9 cellular contexts compared by ENCODE assay signal in the genomic region with DNA sequence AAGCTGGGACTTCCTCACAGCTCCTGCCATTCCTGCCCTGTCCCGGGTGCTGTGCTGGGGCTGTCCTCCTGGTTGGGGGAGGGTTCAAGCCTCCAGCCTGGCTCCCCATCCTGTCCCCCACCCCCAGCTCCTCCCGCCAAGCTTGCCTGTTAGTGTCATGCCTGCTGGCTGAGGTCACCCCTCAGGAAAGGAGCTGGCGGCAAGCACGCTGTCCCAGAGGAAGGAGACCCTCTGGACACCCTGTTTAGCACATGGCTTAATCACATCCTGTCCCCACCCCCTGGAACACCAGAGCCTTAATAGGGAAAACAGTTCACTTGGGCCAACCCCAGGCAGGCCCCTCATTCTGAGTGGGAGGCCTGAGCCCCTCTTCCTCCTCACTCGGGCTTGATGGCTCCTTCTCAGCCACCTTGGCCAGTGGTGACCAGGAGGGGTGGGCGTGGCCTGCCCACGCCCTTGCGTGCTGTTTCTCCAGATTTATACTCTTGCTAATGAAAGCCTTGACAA. TPM values are rescaled to one million over a fixed set of nuclear protein-coding genes. Genes with fewer than 3 reads are reported as not detected.
DNase-seq lines count a peak whose midpoint lies in the region; ATAC-seq, FAIRE-seq and TF ChIP-seq lines count a peak whose summit lies in the region.
"Had no signal": no experiment of that assay in that cellular context is flagged by ENCODE, and none has a peak within 500 bp of the region (broad histone marks: within the 10 kb centered on the region; RNA-seq: fewer than 3 reads in every experiment).

No MANE protein-coding gene starts in this region.

- CTCF ChIA-PET in K562 (lab: Yijun Ruan, JAX; ENCODE audit: low intra/inter-chr PET ratio) = no interaction called here

- no peak for TF ChIP-seq POLR2A in K562 (conservative IDR thresholded peaks at IDR 0.05)

- peaks cover 58% of the 10 kb centered on the region; the same call in 2 of the 3 replicates for H3K36me3 ChIP-seq in K562 (ENCODE audit: control insufficient read depth, insufficient read depth, low read length)
- peaks cover 46 to 88% of the 10 kb centered on the region in 2 experiments for H3K36me3 ChIP-seq in keratinocyte (ENCODE audit: control insufficient read depth in 2 of 2, extremely low read depth in 1 of 2, insufficient read depth in 2 of 2, low read length in 2 of 2)

- no peak for TF ChIP-seq EP300 in K562 (IDR thresholded peaks at IDR 0.05; ENCODE audit: low read length)

- H3K4me3 ChIP-seq in K562 (no peak overlapping the region), keratinocyte (ENCODE audit: control insufficient read depth in 2 of 3, extremely low read depth in 1 of 3, insufficient read depth in 2 of 3, low read depth in 1 of 3, low read length in 3 of 3) (no peak overlapping the region)
- H3K4me3 ChIP-seq: SK-N-MC had no signal

- TF ChIP-seq RAD21 in K562 (CRISPR knock-in tag; conservative IDR thresholded peaks at IDR 0.05 in 1 of 2, IDR thresholded peaks at IDR 0.05 in 1 of 2) = no peak

- intact Hi-C loops in K562 (cut with micrococcal nuclease) = no loop called here

- peak; percentile 47 for ATAC-seq in K562
- no peak for ATAC-seq in HG03159 (IDR thresholded peaks at IDR 0.05; ENCODE audit: unreplicated experiment)
- no peak for ATAC-seq in HG02678 (IDR thresholded peaks at IDR 0.05; ENCODE audit: unreplicated experiment)

- no peak overlapping the region for H2AFZ ChIP-seq in K562 (ENCODE audit: low read depth, low read length)
- no peak overlapping the region for H2AFZ ChIP-seq in keratinocyte (ENCODE audit: control insufficient read depth, low read length)

- H3K4me1 ChIP-seq in K562 (replicated peaks in 1 of 2; ENCODE audit: control insufficient read depth in 2 of 2, insufficient read depth in 2 of 2, low read length in 2 of 2) (peaks cover 17 to 49% of the 10 kb centered on the region in 2 experiments), keratinocyte (ENCODE audit: control insufficient read depth, extremely low read depth, insufficient read depth, low read length) (peaks cover 58% of the 10 kb centered on the region)

- 49% methylated on average over 7 of the region's 8 CpGs for WGBS in K562 (ENCODE audit: insufficient coverage, low coverage, missing lambda C conversion rate)

- dilution Hi-C loops in keratinocyte (cut with MboI; ENCODE audit: extremely low pct_ligation_motif_present, low sequenced_read_pairs) = no loop called here

- no peak for FAIRE-seq in K562 (lab: Jason Lieb, UNC)
- peak; percentile 96 for FAIRE-seq in keratinocyte (lab: Jason Lieb, UNC)

- no peak overlapping the region for H3K27ac ChIP-seq in K562 (ENCODE audit: extremely low read depth, low read depth, low read length)
- H3K27ac ChIP-seq in keratinocyte (ENCODE audit: control insufficient read depth, insufficient read depth, low read length) = peak overlapping the region; percentile 97
- peak overlapping the region; percentile 58 for H3K27ac ChIP-seq in substantia nigra (ENCODE audit: low read depth, low read length, poor library complexity, severe bottlenecking)
- H3K27ac ChIP-seq: SK-N-MC had no signal

- H3K9me3 ChIP-seq in K562 (replicated peaks; ENCODE audit: control insufficient read depth, insufficient read depth, low read depth, low read length) (no peaks in the 10 kb centered on the region), keratinocyte (ENCODE audit: control insufficient read depth, low read depth, low read length) (no peaks in the 10 kb centered on the region)

- in situ Hi-C loops in K562 (cut with MboI) = no loop called here

- 0 out of 3 replicates have a peak, but pooled peaks cover 11% of the 10 kb centered on the region for H3K79me2 ChIP-seq in K562 (ENCODE audit: control insufficient read depth, insufficient read depth, low read length)
- peaks cover 76% of the 10 kb centered on the region for H3K79me2 ChIP-seq in keratinocyte (ENCODE audit: control insufficient read depth, insufficient read depth, low read length)

- no peak for TF ChIP-seq CTCF in K562 (IDR thresholded peaks at IDR 0.05 in 2 of 3, conservative IDR thresholded peaks at IDR 0.05 in 1 of 3; ENCODE audit: insufficient read depth in 2 of 3, low read depth in 1 of 3, low read length in 3 of 3)
- no peak for TF ChIP-seq CTCF in keratinocyte (optimal IDR thresholded peaks at IDR 0.05 in 1 of 3, IDR thresholded peaks at IDR 0.05 in 1 of 3, conservative IDR thresholded peaks at IDR 0.05 in 1 of 3; ENCODE audit: extremely low read depth in 1 of 3, insufficient read depth in 2 of 3, low read length in 3 of 3)

- BruUV-seq in K562 (replicated peaks; lab: Mats Ljungman, UMichigan) = no TSS peak

- H3K9me1 ChIP-seq in K562 (ENCODE audit: control insufficient read depth, insufficient read depth, low read length) (no peaks in the 10 kb centered on the region), keratinocyte (ENCODE audit: control insufficient read depth, extremely low read depth, insufficient read depth, low read length) (peaks cover 3% of the 10 kb centered on the region)

- H3K27me3 ChIP-seq in K562 (ENCODE audit: control insufficient read depth in 2 of 2, insufficient read depth in 2 of 2, low read length in 2 of 2) (no peaks in the 10 kb centered on the region; a peak in 1 of 5 replicates), keratinocyte (ENCODE audit: control insufficient read depth, extremely low read depth, insufficient read depth, low read length) (no peaks in the 10 kb centered on the region)

- DNase-seq in HK-2 (ENCODE audit: unreplicated experiment) (peak; percentile 92), K562 (ENCODE audit: extremely low read depth in 1 of 4, low spot score in 3 of 4) (peak in 2 of 4 experiments; percentile 18 to 45), keratinocyte (ENCODE audit: low read depth, low spot score) (peak; percentile 92), substantia nigra (lab: John Stamatoyannopoulos, UW) (peak in 4 of 49 donors; percentile 22 to 27 (median 24)), NCI-H1417 (lab: John Stamatoyannopoulos, UW) (no peak), NOMO-1 (lab: John Stamatoyannopoulos, UW; ENCODE audit: unreplicated experiment in 2 of 2) (no peak)

- no peak overlapping the region for H3K4me2 ChIP-seq in K562 (ENCODE audit: insufficient read depth, low read length)
- peak overlapping the region; percentile 92 for H3K4me2 ChIP-seq in keratinocyte (ENCODE audit: control insufficient read depth, extremely low read depth, insufficient read depth, low read depth, low read length)

- POLR2A ChIA-PET in K562 (lab: Yijun Ruan, JAX) = interaction anchor here (3.1 kb wide), 1 partner anchor 12 kb away, joined by 7 read pairs; no protein-coding TSS in a partner anchor

- H3K9ac ChIP-seq in K562 (ENCODE audit: insufficient read depth in 1 of 2, low read depth in 2 of 2, low read length in 2 of 2) (peak overlapping the region in 1 of 2 experiments; percentile 86; a peak in 2 of 4 replicates), keratinocyte (ENCODE audit: control insufficient read depth, extremely low read depth, insufficient read depth, low read length) (peak overlapping the region; percentile 75)

- H4K20me1 ChIP-seq in K562 (replicated peaks; ENCODE audit: control insufficient read depth, insufficient read depth, low read length) (no peaks in the 10 kb centered on the region; the same call in 1 of the 2 replicates), keratinocyte (ENCODE audit: control insufficient read depth, extremely low read depth, insufficient read depth, low read length) (no peaks in the 10 kb centered on the region)

RNA-seq across cellular contexts. Expression of a gene that starts 9.2 kb away (rescaled TPM):
- 1.0 and 4.9 TPM in 2 replicates for total RNA-seq in K562 (2011; cell fraction: chromatin; rRNA removed; ENCODE audit: low replicate concordance)
- total RNA-seq in K562 (2011; cell fraction: nucleolus; rRNA removed) = 1.0 and 1.3 TPM in 2 replicates
- total RNA-seq in K562 (2011; cell fraction: nucleoplasm; rRNA removed) = 1.4 and 1.8 TPM in 2 replicates
- total RNA-seq in K562 (2014; rRNA removed) = 0.49 and 1.3 TPM in 2 replicates
- total RNA-seq in K562 (2014; rRNA removed; fragmentation: Illumina TruSeq; extraction: Trizol) = 0.45 and 0.69 TPM in 2 replicates
- total RNA-seq in K562 (2015; rRNA removed; fragmentation: Illumina TruSeq; extraction: Trizol) = 0.36 and 0.79 TPM in 2 replicates
- total RNA-seq in K562 (2021) = 0.58 and 0.66 TPM in 2 replicates
- polyA plus RNA-seq in K562 (2011; rRNA removed) = 1.2 and 2.1 TPM in 2 replicates
- polyA plus RNA-seq in K562 (2011; cell fraction: cytosol; rRNA removed) = 2.2 and 2.5 TPM in 2 replicates
- polyA plus RNA-seq in K562 (2011; cell fraction: nucleus; rRNA removed) = 3.7 and 4.1 TPM in 2 replicates
- 0.87 and 1.2 TPM in 2 replicates for polyA plus RNA-seq in K562 (2012)
- 0.80 and 1.0 TPM in 2 replicates for polyA plus RNA-seq in K562 (2014; fragmentation: Illumina TruSeq; extraction: Trizol)
- 1 to 10 TPM in 1 of 2 experiments, under 1 TPM in 1; 0.80 to 1.0 TPM for polyA plus RNA-seq in K562 (2014; fragmentation: Nextera tagmentation; extraction: Ambion mirVana)
- polyA plus RNA-seq in K562 (2014; rRNA removed) = 0.32 and 0.91 TPM in 2 replicates
- polyA minus RNA-seq in K562 (2011; rRNA and poly(A)+ RNA removed) = 0.48 and 2.0 TPM in 2 replicates
- polyA minus RNA-seq in K562 (2011; cell fraction: cytosol; rRNA and poly(A)+ RNA removed) = not detected in 2 replicates
- polyA minus RNA-seq in K562 (2011; cell fraction: nucleus; rRNA and poly(A)+ RNA removed) = 0.54 and 1.1 TPM in 2 replicates
- polyA plus RNA-seq in keratinocyte = 4.6 to 5.2 TPM (median 4.7 TPM) in 3 replicates
- 1.3 TPM for polyA plus RNA-seq in keratinocyte (2011; ENCODE audit: low read depth)
- polyA plus RNA-seq in keratinocyte (2011; cell fraction: cytosol; rRNA removed) = 3.6 and 6.2 TPM in 2 replicates
- 4.1 and 7.8 TPM in 2 replicates for polyA plus RNA-seq in keratinocyte (2011; cell fraction: nucleus; rRNA removed)
- 4.0 and 6.0 TPM in 2 replicates for polyA plus RNA-seq in keratinocyte (2012; ENCODE audit: low replicate concordance)
- polyA minus RNA-seq in keratinocyte = 4.2 to 5.9 TPM (median 4.5 TPM) in 3 replicates
- 4.0 TPM for polyA minus RNA-seq in keratinocyte (2011; cell fraction: cytosol; rRNA and poly(A)+ RNA removed)
- polyA minus RNA-seq in keratinocyte (2011; cell fraction: nucleus; rRNA and poly(A)+ RNA removed) = 2.0 and 2.9 TPM in 2 replicates

RNA-seq across cellular contexts. Expression of a gene that starts 29.6 kb away (rescaled TPM):
- 23.0 and 71.8 TPM in 2 replicates for total RNA-seq in K562 (2011; cell fraction: chromatin; rRNA removed; ENCODE audit: low replicate concordance)
- 46.7 and 55.7 TPM in 2 replicates for total RNA-seq in K562 (2011; cell fraction: nucleolus; rRNA removed)
- 50.5 and 51.6 TPM in 2 replicates for total RNA-seq in K562 (2011; cell fraction: nucleoplasm; rRNA removed)
- total RNA-seq in K562 (2014; rRNA removed) (15.3 and 17.2 TPM in 2 replicates), K562 (2014; rRNA removed; fragmentation: Illumina TruSeq; extraction: Trizol) (5.5 and 6.4 TPM in 2 replicates), K562 (2015; rRNA removed; fragmentation: Illumina TruSeq; extraction: Trizol) (8.4 TPM in 2 replicates), K562 (2021) (23.5 and 24.7 TPM in 2 replicates)
- polyA plus RNA-seq in K562 (2011; rRNA removed) (8.9 and 11.5 TPM in 2 replicates), K562 (2014; fragmentation: Illumina TruSeq; extraction: Trizol) (14.0 and 19.8 TPM in 2 replicates), K562 (2014; fragmentation: Nextera tagmentation; extraction: Ambion mirVana) (1 to 10 TPM; 2.9 to 3.5 TPM), K562 (2014; rRNA removed) (13.4 and 15.4 TPM in 2 replicates), keratinocyte (88.3 to 127 TPM (median 109 TPM) in 3 replicates)
- 12.9 and 17.9 TPM in 2 replicates for polyA plus RNA-seq in K562 (2011; cell fraction: cytosol; rRNA removed)
- polyA plus RNA-seq in K562 (2011; cell fraction: nucleus; rRNA removed) = 10.0 and 13.2 TPM in 2 replicates
- 14.0 and 15.6 TPM in 2 replicates for polyA plus RNA-seq in K562 (2012)
- 13.2 and 19.4 TPM in 2 replicates for polyA minus RNA-seq in K562 (2011; rRNA and poly(A)+ RNA removed)
- polyA minus RNA-seq in K562 (2011; cell fraction: cytosol; rRNA and poly(A)+ RNA removed) = 13.9 and 15.2 TPM in 2 replicates
- polyA minus RNA-seq in K562 (2011; cell fraction: nucleus; rRNA and poly(A)+ RNA removed) = 7.0 and 8.6 TPM in 2 replicates
- polyA plus RNA-seq in keratinocyte (2011; ENCODE audit: low read depth) = 51.1 TPM
- polyA plus RNA-seq in keratinocyte (2011; cell fraction: cytosol; rRNA removed) = 77.7 and 119 TPM in 2 replicates
- polyA plus RNA-seq in keratinocyte (2011; cell fraction: nucleus; rRNA removed) = 143 and 183 TPM in 2 replicates
- 109 and 130 TPM in 2 replicates for polyA plus RNA-seq in keratinocyte (2012; ENCODE audit: low replicate concordance)
- polyA minus RNA-seq in keratinocyte = 154 to 426 TPM (median 169 TPM) in 3 replicates
- 129 TPM for polyA minus RNA-seq in keratinocyte (2011; cell fraction: cytosol; rRNA and poly(A)+ RNA removed)
- polyA minus RNA-seq in keratinocyte (2011; cell fraction: nucleus; rRNA and poly(A)+ RNA removed) = 118 and 144 TPM in 2 replicates

RNA-seq across cellular contexts. Expression of a gene that starts 29.8 kb away (rescaled TPM):
- total RNA-seq in K562 (2011; cell fraction: chromatin; rRNA removed; ENCODE audit: low replicate concordance) = 34.0 and 59.4 TPM in 2 replicates
- total RNA-seq in K562 (2011; cell fraction: nucleolus; rRNA removed) = 26.8 and 33.7 TPM in 2 replicates
- 23.8 and 32.1 TPM in 2 replicates for total RNA-seq in K562 (2011; cell fraction: nucleoplasm; rRNA removed)
- total RNA-seq in K562 (2014; rRNA removed) (11.1 and 16.0 TPM in 2 replicates), K562 (2014; rRNA removed; fragmentation: Illumina TruSeq; extraction: Trizol) (6.5 and 8.8 TPM in 2 replicates), K562 (2015; rRNA removed; fragmentation: Illumina TruSeq; extraction: Trizol) (8.5 and 9.2 TPM in 2 replicates), K562 (2021) (11.7 and 14.7 TPM in 2 replicates)
- polyA plus RNA-seq in K562 (2011; rRNA removed) (16.1 and 20.2 TPM in 2 replicates), K562 (2014; fragmentation: Illumina TruSeq; extraction: Trizol) (13.4 and 14.8 TPM in 2 replicates), K562 (2014; fragmentation: Nextera tagmentation; extraction: Ambion mirVana) (10 to 100 TPM in 1 of 2 experiments, 1 to 10 TPM in 1; 6.4 to 11.0 TPM), K562 (2014; rRNA removed) (16.8 and 21.8 TPM in 2 replicates), keratinocyte (10.9 to 13.9 TPM (median 13.9 TPM) in 3 replicates)
- polyA plus RNA-seq in K562 (2011; cell fraction: cytosol; rRNA removed) = 21.7 and 22.5 TPM in 2 replicates
- polyA plus RNA-seq in K562 (2011; cell fraction: nucleus; rRNA removed) = 41.4 and 54.7 TPM in 2 replicates
- 9.8 and 19.5 TPM in 2 replicates for polyA plus RNA-seq in K562 (2012)
- polyA minus RNA-seq in K562 (2011; rRNA and poly(A)+ RNA removed) = 6.0 and 7.0 TPM in 2 replicates
- 5.9 and 6.1 TPM in 2 replicates for polyA minus RNA-seq in K562 (2011; cell fraction: cytosol; rRNA and poly(A)+ RNA removed)
- 6.3 and 7.3 TPM in 2 replicates for polyA minus RNA-seq in K562 (2011; cell fraction: nucleus; rRNA and poly(A)+ RNA removed)
- polyA plus RNA-seq in keratinocyte (2011; ENCODE audit: low read depth) = 0.94 TPM
- polyA plus RNA-seq in keratinocyte (2011; cell fraction: cytosol; rRNA removed) = 7.3 and 10.5 TPM in 2 replicates
- polyA plus RNA-seq in keratinocyte (2011; cell fraction: nucleus; rRNA removed) = 16.3 and 20.8 TPM in 2 replicates
- polyA plus RNA-seq in keratinocyte (2012; ENCODE audit: low replicate concordance) = 5.3 and 10.5 TPM in 2 replicates
- polyA minus RNA-seq in keratinocyte = 6.9 to 19.5 TPM (median 10.4 TPM) in 3 replicates
- polyA minus RNA-seq in keratinocyte (2011; cell fraction: cytosol; rRNA and poly(A)+ RNA removed) = 9.8 TPM
- polyA minus RNA-seq in keratinocyte (2011; cell fraction: nucleus; rRNA and poly(A)+ RNA removed) = 4.2 and 5.6 TPM in 2 replicates

RNA-seq across cellular contexts. Expression of a gene that starts 35.8 kb away (rescaled TPM):
- total RNA-seq in K562 (2011; cell fraction: chromatin; rRNA removed; ENCODE audit: low replicate concordance) = 13.9 and 44.2 TPM in 2 replicates
- total RNA-seq in K562 (2011; cell fraction: nucleolus; rRNA removed) = 48.2 and 55.4 TPM in 2 replicates
- 27.6 and 38.4 TPM in 2 replicates for total RNA-seq in K562 (2011; cell fraction: nucleoplasm; rRNA removed)
- total RNA-seq in K562 (2014; rRNA removed) (11.7 and 18.4 TPM in 2 replicates), K562 (2014; rRNA removed; fragmentation: Illumina TruSeq; extraction: Trizol) (7.5 and 8.4 TPM in 2 replicates), K562 (2015; rRNA removed; fragmentation: Illumina TruSeq; extraction: Trizol) (13.7 and 14.0 TPM in 2 replicates), K562 (2021) (14.2 and 14.7 TPM in 2 replicates)
- polyA plus RNA-seq in K562 (2011; rRNA removed) (10.8 and 13.0 TPM in 2 replicates), K562 (2014; fragmentation: Illumina TruSeq; extraction: Trizol) (14.0 and 15.0 TPM in 2 replicates), K562 (2014; fragmentation: Nextera tagmentation; extraction: Ambion mirVana) (1 to 10 TPM; 2.6 to 3.7 TPM), K562 (2014; rRNA removed) (10.6 and 11.1 TPM in 2 replicates), keratinocyte (21.8 to 33.5 TPM (median 27.1 TPM) in 3 replicates)
- 15.7 and 32.2 TPM in 2 replicates for polyA plus RNA-seq in K562 (2011; cell fraction: cytosol; rRNA removed)
- 9.0 and 11.9 TPM in 2 replicates for polyA plus RNA-seq in K562 (2011; cell fraction: nucleus; rRNA removed)
- 9.5 and 16.7 TPM in 2 replicates for polyA plus RNA-seq in K562 (2012)
- 16.4 and 25.9 TPM in 2 replicates for polyA minus RNA-seq in K562 (2011; rRNA and poly(A)+ RNA removed)
- 6.7 and 11.4 TPM in 2 replicates for polyA minus RNA-seq in K562 (2011; cell fraction: cytosol; rRNA and poly(A)+ RNA removed)
- 16.6 and 23.7 TPM in 2 replicates for polyA minus RNA-seq in K562 (2011; cell fraction: nucleus; rRNA and poly(A)+ RNA removed)
- 3.1 TPM for polyA plus RNA-seq in keratinocyte (2011; ENCODE audit: low read depth)
- 12.1 and 12.4 TPM in 2 replicates for polyA plus RNA-seq in keratinocyte (2011; cell fraction: cytosol; rRNA removed)
- polyA plus RNA-seq in keratinocyte (2011; cell fraction: nucleus; rRNA removed) = 38.8 and 40.3 TPM in 2 replicates
- polyA plus RNA-seq in keratinocyte (2012; ENCODE audit: low replicate concordance) = 13.1 and 23.2 TPM in 2 replicates
- polyA minus RNA-seq in keratinocyte = 40.4 to 52.8 TPM (median 50.8 TPM) in 3 replicates
- polyA minus RNA-seq in keratinocyte (2011; cell fraction: cytosol; rRNA and poly(A)+ RNA removed) = 24.6 TPM
- polyA minus RNA-seq in keratinocyte (2011; cell fraction: nucleus; rRNA and poly(A)+ RNA removed) = 30.9 and 33.5 TPM in 2 replicates

RNA-seq across cellular contexts. Expression of a gene that starts 35.9 kb away (rescaled TPM):
- total RNA-seq in K562 (2011; cell fraction: chromatin; rRNA removed; ENCODE audit: low replicate concordance) = 545 and 736 TPM in 2 replicates
- total RNA-seq in K562 (2011; cell fraction: nucleolus; rRNA removed) = 287 and 308 TPM in 2 replicates
- 273 and 303 TPM in 2 replicates for total RNA-seq in K562 (2011; cell fraction: nucleoplasm; rRNA removed)
- total RNA-seq in K562 (2014; rRNA removed) (64.3 and 92.3 TPM in 2 replicates), K562 (2014; rRNA removed; fragmentation: Illumina TruSeq; extraction: Trizol) (66.6 and 84.5 TPM in 2 replicates), K562 (2015; rRNA removed; fragmentation: Illumina TruSeq; extraction: Trizol) (69.9 and 70.6 TPM in 2 replicates), K562 (2021) (123 and 135 TPM in 2 replicates)
- polyA plus RNA-seq in K562 (2011; rRNA removed) (71.2 and 106 TPM in 2 replicates), K562 (2014; fragmentation: Illumina TruSeq; extraction: Trizol) (107 and 110 TPM in 2 replicates), K562 (2014; fragmentation: Nextera tagmentation; extraction: Ambion mirVana) (10 to 100 TPM; 11.7 to 17.9 TPM), K562 (2014; rRNA removed) (64.7 and 70.6 TPM in 2 replicates), keratinocyte (25.6 to 56.3 TPM (median 31.1 TPM) in 3 replicates)
- 109 and 123 TPM in 2 replicates for polyA plus RNA-seq in K562 (2011; cell fraction: cytosol; rRNA removed)
- 185 and 200 TPM in 2 replicates for polyA plus RNA-seq in K562 (2011; cell fraction: nucleus; rRNA removed)
- polyA plus RNA-seq in K562 (2012) = 61.5 and 77.1 TPM in 2 replicates
- polyA minus RNA-seq in K562 (2011; rRNA and poly(A)+ RNA removed) = 241 and 300 TPM in 2 replicates
- polyA minus RNA-seq in K562 (2011; cell fraction: cytosol; rRNA and poly(A)+ RNA removed) = 193 and 215 TPM in 2 replicates
- polyA minus RNA-seq in K562 (2011; cell fraction: nucleus; rRNA and poly(A)+ RNA removed) = 102 and 146 TPM in 2 replicates
- polyA plus RNA-seq in keratinocyte (2011; ENCODE audit: low read depth) = 19.4 TPM
- polyA plus RNA-seq in keratinocyte (2011; cell fraction: cytosol; rRNA removed) = 26.2 and 29.1 TPM in 2 replicates
- 67.0 and 73.7 TPM in 2 replicates for polyA plus RNA-seq in keratinocyte (2011; cell fraction: nucleus; rRNA removed)
- 15.6 and 37.3 TPM in 2 replicates for polyA plus RNA-seq in keratinocyte (2012; ENCODE audit: low replicate concordance)
- 92.5 to 239 TPM (median 127 TPM) in 3 replicates for polyA minus RNA-seq in keratinocyte
- polyA minus RNA-seq in keratinocyte (2011; cell fraction: cytosol; rRNA and poly(A)+ RNA removed) = 62.2 TPM
- polyA minus RNA-seq in keratinocyte (2011; cell fraction: nucleus; rRNA and poly(A)+ RNA removed) = 88.4 and 120 TPM in 2 replicates

Comparison
In these comparisons a context has a peak if more than half of its experiments do, and no peak if none do; other contexts are left out.
1. DNase-seq: peak in HK-2 (single experiment) and keratinocyte (single experiment); none in NCI-H1417 (0 of 3) and NOMO-1 (0 of 2).